Comparison of ENCODE assay signal across 27 cellular contexts in the genomic region with DNA sequence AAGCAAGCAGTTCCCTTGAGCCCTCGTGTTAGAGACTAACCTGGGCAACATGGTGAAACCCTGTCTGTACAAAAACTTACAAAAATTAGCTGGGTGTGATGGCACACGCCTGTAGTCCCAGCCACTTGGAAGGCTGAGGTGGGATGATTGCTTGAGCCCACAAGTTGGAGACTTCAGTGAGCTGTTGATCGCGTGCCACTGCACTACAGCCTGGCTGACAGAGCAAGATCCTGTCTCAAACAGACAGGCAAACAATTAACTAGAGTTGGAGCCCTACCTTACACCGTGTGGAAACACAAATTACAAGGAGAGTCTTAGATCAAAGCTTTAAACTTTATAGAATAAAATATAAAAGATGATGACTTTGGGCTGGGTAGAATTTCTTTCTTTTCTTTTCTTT.
"Had no signal": no experiment of that assay in that cellular context is flagged by ENCODE, and none has a peak within 500 bp of the region (broad histone marks: within the 10 kb centered on the region; RNA-seq: fewer than 3 reads in every experiment).

No MANE protein-coding gene starts in this region.

- H3K9me3 ChIP-seq: adrenal gland, body of pancreas, heart left ventricle, lower lobe of right lung, right lobe of liver, stomach, thyroid gland had no signal

- H3K4me1 ChIP-seq: adrenal gland, body of pancreas, lower lobe of right lung, right lobe of liver, stomach, thyroid gland had no signal

- H3K27ac ChIP-seq: adrenal gland, body of pancreas, lower lobe of right lung, right lobe of liver, stomach, thyroid gland, VCaP had no signal

- H3K36me3 ChIP-seq: adrenal gland, heart left ventricle, right lobe of liver, thyroid gland had no signal

- H3K27me3 ChIP-seq: adrenal gland, body of pancreas, heart left ventricle, right lobe of liver, stomach, thyroid gland had no signal

- DNase-seq: activated CD4-positive, alpha-beta memory T cell treated with anti-CD3 and anti-CD28 coated beads for 36 hours; activated CD4-positive, alpha-beta T cell treated with anti-CD3 and anti-CD28 coated beads for 4 hours; activated CD8-positive, alpha-beta memory T cell treated with anti-CD3 and anti-CD28 coated beads, Interleukin-2, amount 50 U/mL, for 4 hours; activated effector memory CD4-positive, alpha-beta T cell treated with anti-CD3 and anti-CD28 coated beads, Interleukin-2, amount 50 U/mL, for 16 hours; activated naive CD4-positive, alpha-beta T cell treated with anti-CD3 and anti-CD28 coated beads for 36 hours; activated naive CD8-positive, alpha-beta T cell treated with anti-CD3 and anti-CD28 coated beads for 36 hours; activated T-cell treated with anti-CD3 and anti-CD28 coated beads, Interleukin-2, amount 50 U/mL, for 1 hour; adrenal gland; aorta; body of pancreas; cortex of kidney; heart left ventricle; hypothalamus; immature natural killer cell; kidney; lower lobe of right lung; mesenchymal stem cell; natural killer cell; right lobe of liver; small intestine; stimulated activated CD4-positive, alpha-beta T cell treated with anti-CD3 and anti-CD28 coated beads, Interleukin-1b, Interleukin-23, amount 100 ng/mL, for 48 hours; stimulated activated CD4-positive, alpha-beta T cell treated with anti-CD3 and anti-CD28 coated beads, Interleukin-4, amount 100 ng/mL, for 4 hours; stimulated activated CD8-positive, alpha-beta memory T cell treated with anti-CD3 and anti-CD28 coated beads, Interleukin-4, amount 100 ng/mL, for 48 hours; stomach; thyroid gland had no signal

- H3K4me3 ChIP-seq: adrenal gland, body of pancreas, heart left ventricle, lower lobe of right lung, right lobe of liver, stomach, thyroid gland had no signal

- ATAC-seq: body of pancreas; lower lobe of right lung; natural killer cell; right lobe of liver; stimulated activated memory B cell treated with anti-CD40 and anti-IgM and Interleukin-4, amounts not matched to agents 10 μg/mL and 1 μg/mL and 100 μg/mL, for 72 hours had no signal
